10 cellular contexts compared by ENCODE assay signal in genomic region chr5:61912559-61912958, GRCh38.
ATAC-seq and TF ChIP-seq lines count a peak whose summit lies in the region.
"Had no signal": no experiment of that assay in that cellular context is flagged by ENCODE, and none has a peak within 500 bp of the region (broad histone marks: within the 10 kb centered on the region; RNA-seq: fewer than 3 reads in every experiment).

No MANE protein-coding gene starts in this region.

- ATAC-seq in HG02678 (IDR thresholded peaks at IDR 0.05; ENCODE audit: unreplicated experiment), result no peak
- ATAC-seq: A549; CD8-positive, alpha-beta T cell had no signal

- H3K27ac ChIP-seq in HEK293 (ENCODE audit: extremely low read depth, low read depth, low read length), result no peak overlapping the region
- H3K27ac ChIP-seq: 22Rv1; A549; BLaER1; BLaER1 treated with 17β-estradiol and CSF1 and Interleukin-3, amounts not matched to agents 10 nM and 100 nM; C4-2B had no signal

- no peaks in the 10 kb centered on the region for H3K36me3 ChIP-seq in HEK293 (ENCODE audit: control insufficient read depth in 2 of 2, insufficient read depth in 1 of 2, low read length in 2 of 2)
- H3K36me3 ChIP-seq: BE2C; BLaER1; BLaER1 treated with 17β-estradiol and CSF1 and Interleukin-3, amounts not matched to agents 10 nM and 100 nM had no signal

- no peak overlapping the region for H3K4me3 ChIP-seq in HEK293 (ENCODE audit: low read depth, low read length)
- H3K4me3 ChIP-seq: A549; BLaER1; BLaER1 treated with 17β-estradiol and CSF1 and Interleukin-3, amounts not matched to agents 10 nM and 100 nM had no signal

- CTCF ChIA-PET in HEK293 (lab: Yijun Ruan, JAX), result interaction anchor here (0.6 kb wide), 1 partner anchor 35 kb away, joined by 3 read pairs; no protein-coding TSS in a partner anchor

- no peaks in the 10 kb centered on the region for H3K4me1 ChIP-seq in HEK293 (ENCODE audit: control insufficient read depth, insufficient read depth, low read length)
- H3K4me1 ChIP-seq: BE2C; BLaER1; BLaER1 treated with 17β-estradiol and CSF1 and Interleukin-3, amounts not matched to agents 10 nM and 100 nM; Caco-2 had no signal

- POLR2A ChIA-PET in HEK293 (lab: Yijun Ruan, JAX), result no interaction called here

- no peak for TF ChIP-seq CTCF in HEK293 (tag by site-specific recombination; IDR thresholded peaks at IDR 0.05)

- no peaks in the 10 kb centered on the region for H3K9me3 ChIP-seq in HEK293 (ENCODE audit: control insufficient read depth, insufficient read depth, low read depth, low read length)
- H3K9me3 ChIP-seq: BE2C had no signal

TF ChIP-seq in HEK293, 187 proteins besides CTCF, POLR2A, EP300 and RAD21:
- TF ChIP-seq ZNF341 (tag by site-specific recombination; IDR thresholded peaks at IDR 0.05; ENCODE audit: low read depth) (no peak), ZNF302 (tag by site-specific recombination; IDR thresholded peaks at IDR 0.05; ENCODE audit: low read depth) (peak; percentile 100)
TF ChIP-seq in HEK293: peak in this region for 1.
